ENCODE assay signal across 15 cellular contexts in the genomic region with DNA sequence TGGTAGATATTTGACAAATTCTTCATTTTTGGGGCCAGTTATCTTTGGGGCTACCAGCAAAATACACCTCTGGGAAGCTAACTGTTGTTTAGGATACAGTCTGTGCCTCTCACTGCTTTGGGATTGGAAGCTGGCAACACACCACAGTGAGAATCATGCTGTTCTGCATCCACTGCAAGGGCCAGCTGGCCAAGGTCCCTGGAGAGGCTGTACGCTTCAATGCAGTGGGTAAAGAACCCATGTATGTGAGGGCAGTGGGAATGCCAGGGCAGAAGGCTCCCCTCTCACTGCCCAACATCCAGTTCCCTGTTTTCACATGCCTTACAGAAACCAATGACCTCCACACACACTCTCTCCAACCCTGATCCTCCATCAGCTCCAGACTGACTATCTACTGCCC. TPM values are rescaled to one million over a fixed set of nuclear protein-coding genes. Genes with fewer than 3 reads are reported as not detected.
DNase-seq lines count a peak whose midpoint lies in the region; TF ChIP-seq lines count a peak whose summit lies in the region.
"Had no signal": no experiment of that assay in that cellular context is flagged by ENCODE, and none has a peak within 500 bp of the region (broad histone marks: within the 10 kb centered on the region; RNA-seq: fewer than 3 reads in every experiment).

No MANE protein-coding gene starts in this region.

- H4K20me1 ChIP-seq in OCI-LY3 (ENCODE audit: insufficient read depth, low read length): peaks cover 33% of the 10 kb centered on the region
- H4K20me1 ChIP-seq in SK-N-SH (ENCODE audit: insufficient read depth): 0 out of 2 replicates have a peak, but pooled peaks cover 12% of the 10 kb centered on the region

- H3K79me2 ChIP-seq in OCI-LY3 (ENCODE audit: low read length): peaks cover 33% of the 10 kb centered on the region
- H3K79me2 ChIP-seq in SK-N-SH (ENCODE audit: insufficient read depth): peaks cover 12% of the 10 kb centered on the region

- no peak for TF ChIP-seq EP300 in SK-N-SH (IDR thresholded peaks at IDR 0.05; ENCODE audit: borderline replicate concordance in 1 of 2, low read depth in 1 of 2, low read length in 1 of 2)

- CTCF ChIA-PET in A673 (lab: Charles Lee) (no interaction called here), Calu3 (lab: Charles Lee) (no interaction called here), SK-N-SH (lab: Yijun Ruan, JAX) (no interaction called here)

- H3K4me3 ChIP-seq in A673 (ENCODE audit: low read depth, low read length, poor library complexity, severe bottlenecking) (no peak overlapping the region), OCI-LY3 (ENCODE audit: low read length) (no peak overlapping the region), SK-N-SH (ENCODE audit: low read depth in 2 of 2, low read length in 1 of 2) (no peak overlapping the region)
- H3K4me3 ChIP-seq: A549 had no signal

- intact Hi-C loops in A673 (cut with micrococcal nuclease; ENCODE audit: unreplicated experiment): no loop called here
- intact Hi-C loops in Calu3 (cut with micrococcal nuclease; ENCODE audit: unreplicated experiment): no loop called here

- BruUV-seq in A673 (replicated peaks; lab: Mats Ljungman, UMichigan): no TSS peak
- BruUV-seq in Calu3 (replicated peaks; lab: Mats Ljungman, UMichigan): no TSS peak

- H3K9me2 ChIP-seq in SK-N-SH: no peaks in the 10 kb centered on the region

- no peak for DNase-seq in A673 (ENCODE audit: low spot score)
- DNase-seq in Calu3: no peak
- DNase-seq in glutamatergic neuron: peak; percentile 39
- DNase-seq in OCI-M2 (lab: John Stamatoyannopoulos, UW; ENCODE audit: unreplicated experiment): no peak
- no peak for DNase-seq in SK-N-SH
- DNase-seq in activated CD4-positive, CD25-positive, alpha-beta regulatory T cell (lab: John Stamatoyannopoulos, UW): no peak
- DNase-seq in SHP77 (lab: John Stamatoyannopoulos, UW): no peak
- DNase-seq: CD4-positive, alpha-beta T cell; HCEC 1CT; NCI-H187; NCI-H345; NCI-H69; NK-92 treated with Interleukin-12 subunit alpha and Interleukin-12 subunit beta, amount 100 ng/mL, for 24 hours had no signal

- H3F3A ChIP-seq in SK-N-SH (replicated peaks; ENCODE audit: insufficient read depth): no peaks in the 10 kb centered on the region

- H3K27me3 ChIP-seq in A673 (replicated peaks; ENCODE audit: insufficient read depth, low read depth, low read length, poor library complexity): no peaks in the 10 kb centered on the region
- no peaks in the 10 kb centered on the region for H3K27me3 ChIP-seq in OCI-LY3 (ENCODE audit: low read depth, low read length)
- no peaks in the 10 kb centered on the region for H3K27me3 ChIP-seq in SK-N-SH (ENCODE audit: insufficient read depth)

- H3K4me2 ChIP-seq in OCI-LY3 (ENCODE audit: low read length): 0 out of 2 replicates have a peak overlapping the region, but pooled peaks have one; percentile 15
- H3K4me2 ChIP-seq in SK-N-SH: no peak overlapping the region
- H3K4me2 ChIP-seq: A549 had no signal

- no peak for TF ChIP-seq RAD21 in SK-N-SH (IDR thresholded peaks at IDR 0.05; ENCODE audit: low read length)

- H3K4me1 ChIP-seq in A673 (ENCODE audit: insufficient read depth, low read length, poor library complexity, severe bottlenecking): peaks cover 70% of the 10 kb centered on the region
- peaks cover 27% of the 10 kb centered on the region for H3K4me1 ChIP-seq in OCI-LY3 (ENCODE audit: low read length)
- H3K4me1 ChIP-seq in SK-N-SH (ENCODE audit: control insufficient read depth in 1 of 2, insufficient read depth in 2 of 2, low read depth in 1 of 2, low read length in 1 of 2): peaks cover 0 to 26% of the 10 kb centered on the region in 2 experiments; a peak in 2 of 4 replicates
- H3K4me1 ChIP-seq: A549 had no signal

- TF ChIP-seq CTCF in A673 (conservative IDR thresholded peaks at IDR 0.05; ENCODE audit: low read depth, low read length) (no peak), Calu3 (IDR thresholded peaks at IDR 0.05; ENCODE audit: unreplicated experiment) (no peak), OCI-LY3 (IDR thresholded peaks at IDR 0.05; ENCODE audit: low read depth, low read length) (no peak), glutamatergic neuron (IDR thresholded peaks at IDR 0.05; ENCODE audit: partially characterized antibody, unreplicated experiment) (no peak), SK-N-SH (IDR thresholded peaks at IDR 0.05) (no peak)

- H3K4me3 Mint-ChIP-seq in Calu3 (ENCODE audit: low read depth, unreplicated experiment) (no peak overlapping the region), glutamatergic neuron (ENCODE audit: unreplicated experiment) (peak overlapping the region; percentile 66)
- H3K4me3 Mint-ChIP-seq: CD4-positive, alpha-beta T cell had no signal

- H3K9me3 ChIP-seq in A673 (ENCODE audit: low read depth, low read length, poor library complexity, severe bottlenecking) (no peaks in the 10 kb centered on the region), OCI-LY3 (ENCODE audit: insufficient read depth, low read length) (no peaks in the 10 kb centered on the region), SK-N-SH (no peaks in the 10 kb centered on the region)
- H3K9me3 ChIP-seq: A549 had no signal

- H3K4me1 Mint-ChIP-seq in Calu3 (ENCODE audit: low read depth, unreplicated experiment) (peaks cover 33% of the 10 kb centered on the region), glutamatergic neuron (ENCODE audit: low read depth, unreplicated experiment) (peaks cover 39% of the 10 kb centered on the region)

- H3K36me3 Mint-ChIP-seq in Calu3 (ENCODE audit: insufficient read depth, unreplicated experiment) (no peaks in the 10 kb centered on the region), glutamatergic neuron (ENCODE audit: unreplicated experiment) (no peaks in the 10 kb centered on the region)

- 100% methylated on average over 1 of the region's 1 CpG for WGBS in SK-N-SH (ENCODE audit: low lambda C conversion rate)

- H3K9me3 Mint-ChIP-seq in Calu3 (ENCODE audit: low read depth, unreplicated experiment) (no peaks in the 10 kb centered on the region), glutamatergic neuron (ENCODE audit: unreplicated experiment) (peaks cover 3% of the 10 kb centered on the region)
- H3K9me3 Mint-ChIP-seq: CD4-positive, alpha-beta T cell had no signal

- H3K9ac ChIP-seq in OCI-LY3 (ENCODE audit: low read length) (no peak overlapping the region), SK-N-SH (no peak overlapping the region)

- H3K27ac Mint-ChIP-seq in Calu3 (ENCODE audit: unreplicated experiment) (peak overlapping the region; percentile 68), glutamatergic neuron (ENCODE audit: unreplicated experiment) (peak overlapping the region; percentile 35)
- H3K27ac Mint-ChIP-seq: CD4-positive, alpha-beta T cell had no signal

- peak overlapping the region; percentile 68 for H3K27ac ChIP-seq in A673 (ENCODE audit: low read depth, low read length, poor library complexity, severe bottlenecking)
- no peak overlapping the region for H3K27ac ChIP-seq in OCI-LY3 (ENCODE audit: low read length)
- no peak overlapping the region for H3K27ac ChIP-seq in SK-N-SH (ENCODE audit: low read depth in 2 of 2, low read length in 1 of 2)
- H3K27ac ChIP-seq: A549 had no signal

- POLR2A ChIA-PET in A673 (lab: Charles Lee; ENCODE audit: low non-redundant PET) (no interaction called here), SK-N-SH (lab: Yijun Ruan, JAX) (no interaction called here)

- H3K36me3 ChIP-seq in A673 (ENCODE audit: insufficient read depth, low read length, poor library complexity, severe bottlenecking): peaks cover 18% of the 10 kb centered on the region
- peaks cover 16% of the 10 kb centered on the region for H3K36me3 ChIP-seq in OCI-LY3 (replicated peaks; ENCODE audit: low read depth, low read length)
- peaks cover 4 to 26% of the 10 kb centered on the region in 2 experiments for H3K36me3 ChIP-seq in SK-N-SH (replicated peaks in 1 of 2; ENCODE audit: control insufficient read depth in 1 of 2, insufficient read depth in 2 of 2, low read length in 1 of 2)

- no peaks in the 10 kb centered on the region for H3K27me3 Mint-ChIP-seq in Calu3 (ENCODE audit: unreplicated experiment)
- peaks cover 1% of the 10 kb centered on the region for H3K27me3 Mint-ChIP-seq in glutamatergic neuron (ENCODE audit: unreplicated experiment)
- H3K27me3 Mint-ChIP-seq: CD4-positive, alpha-beta T cell had no signal

- H2AFZ ChIP-seq in OCI-LY3 (ENCODE audit: low read depth, low read length) (no peak overlapping the region), SK-N-SH (ENCODE audit: low read depth) (no peak overlapping the region)

TF ChIP-seq in SK-N-SH, 30 proteins besides CTCF, POLR2A, EP300 and RAD21 (continues in another document):
- no peak for TF ChIP-seq GATA2 (CRISPR knock-in tag; IDR thresholded peaks at IDR 0.05)
- TF ChIP-seq POLR2AphosphoS5 (IDR thresholded peaks at IDR 0.05; ENCODE audit: low read depth, low read length): no peak
- TF ChIP-seq, protein P1, sequence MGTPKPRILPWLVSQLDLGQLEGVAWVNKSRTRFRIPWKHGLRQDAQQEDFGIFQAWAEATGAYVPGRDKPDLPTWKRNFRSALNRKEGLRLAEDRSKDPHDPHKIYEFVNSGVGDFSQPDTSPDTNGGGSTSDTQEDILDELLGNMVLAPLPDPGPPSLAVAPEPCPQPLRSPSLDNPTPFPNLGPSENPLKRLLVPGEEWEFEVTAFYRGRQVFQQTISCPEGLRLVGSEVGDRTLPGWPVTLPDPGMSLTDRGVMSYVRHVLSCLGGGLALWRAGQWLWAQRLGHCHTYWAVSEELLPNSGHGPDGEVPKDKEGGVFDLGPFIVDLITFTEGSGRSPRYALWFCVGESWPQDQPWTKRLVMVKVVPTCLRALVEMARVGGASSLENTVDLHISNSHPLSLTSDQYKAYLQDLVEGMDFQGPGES (IDR thresholded peaks at IDR 0.05; ENCODE audit: low read depth, low read length): no peak
- no peak for TF ChIP-seq NFIC (IDR thresholded peaks at IDR 0.05; ENCODE audit: borderline replicate concordance)
- TF ChIP-seq PBX3 (IDR thresholded peaks at IDR 0.05): no peak

RNA-seq across cellular contexts. Expression of gene ZDHHC3, which starts 20.1 kb away (rescaled TPM):
- 94.7 and 95.2 TPM in 2 replicates for total RNA-seq in A673 (2021)
- 83.0 and 84.9 TPM in 2 replicates for total RNA-seq in Calu3 (2022)
- total RNA-seq in glutamatergic neuron (ENCODE audit: unreplicated experiment): 52.4 TPM
- polyA plus RNA-seq in SK-N-SH (2012; rRNA removed): 60.7 and 72.3 TPM in 2 replicates
- 45.7 and 63.4 TPM in 2 replicates for polyA plus RNA-seq in SK-N-SH (2012; cell fraction: cytosol; rRNA removed)
- polyA plus RNA-seq in SK-N-SH (2012; cell fraction: nucleus; rRNA removed): 51.3 and 65.3 TPM in 2 replicates

RNA-seq across cellular contexts. Expression of gene EXOSC7, which starts 20.1 kb away (rescaled TPM):
- total RNA-seq in A673 (2021): 47.4 and 57.3 TPM in 2 replicates
- 44.1 and 50.1 TPM in 2 replicates for total RNA-seq in Calu3 (2022)
- total RNA-seq in glutamatergic neuron (ENCODE audit: unreplicated experiment): 30.9 TPM
- 83.5 and 96.4 TPM in 2 replicates for polyA plus RNA-seq in SK-N-SH (2012; rRNA removed)
- polyA plus RNA-seq in SK-N-SH (2012; cell fraction: cytosol; rRNA removed): 94.3 and 94.9 TPM in 2 replicates
- polyA plus RNA-seq in SK-N-SH (2012; cell fraction: nucleus; rRNA removed): 66.6 and 68.4 TPM in 2 replicates
